Comparison of ENCODE assay signal across 25 cellular contexts in genomic region chr20:13025181-13025580, GRCh38. TPM values are rescaled to one million over a fixed set of nuclear protein-coding genes. Genes with fewer than 3 reads are reported as not detected.
DNase-seq lines count a peak whose midpoint lies in the region; ATAC-seq, FAIRE-seq and TF ChIP-seq lines count a peak whose summit lies in the region.
"Had no signal": no experiment of that assay in that cellular context is flagged by ENCODE, and none has a peak within 500 bp of the region (broad histone marks: within the 10 kb centered on the region; RNA-seq: fewer than 3 reads in every experiment).

No MANE protein-coding gene starts in this region.

- H3K9ac ChIP-seq in HepG2 (ENCODE audit: insufficient read depth, low read depth, low read length) (no peak overlapping the region), keratinocyte (ENCODE audit: control insufficient read depth, extremely low read depth, insufficient read depth, low read length) (no peak overlapping the region)
- H3K9ac ChIP-seq: BLaER1 treated with 17β-estradiol and CSF1 and Interleukin-3, amounts not matched to agents 10 nM and 100 nM had no signal

- H3K9me1 ChIP-seq in keratinocyte (ENCODE audit: control insufficient read depth, extremely low read depth, insufficient read depth, low read length), result no peaks in the 10 kb centered on the region

- peaks cover 30% of the 10 kb centered on the region for H3K4me1 ChIP-seq in HepG2 (ENCODE audit: insufficient read depth, low read length)
- H3K4me1 ChIP-seq in right lobe of liver, result no peaks in the 10 kb centered on the region
- peaks cover 43% of the 10 kb centered on the region for H3K4me1 ChIP-seq in keratinocyte (ENCODE audit: control insufficient read depth, extremely low read depth, insufficient read depth, low read length)
- no peaks in the 10 kb centered on the region for H3K4me1 ChIP-seq in small intestine (ENCODE audit: control insufficient read depth in 2 of 2, insufficient read depth in 1 of 2, low read depth in 1 of 2, low read length in 1 of 2)
- H3K4me1 ChIP-seq: BE2C, HAP-1 had no signal

- no peak for TF ChIP-seq CTCF in HepG2 (CRISPR knock-in tag; IDR thresholded peaks at IDR 0.05)
- no peak for TF ChIP-seq CTCF in right lobe of liver (IDR thresholded peaks at IDR 0.05)
- TF ChIP-seq CTCF in keratinocyte (optimal IDR thresholded peaks at IDR 0.05 in 1 of 3, IDR thresholded peaks at IDR 0.05 in 1 of 3, conservative IDR thresholded peaks at IDR 0.05 in 1 of 3; ENCODE audit: extremely low read depth in 1 of 3, insufficient read depth in 2 of 3, low read length in 3 of 3), result no peak

- H4K20me1 ChIP-seq in HepG2 (ENCODE audit: insufficient read depth, low read length) (no peaks in the 10 kb centered on the region), keratinocyte (ENCODE audit: control insufficient read depth, extremely low read depth, insufficient read depth, low read length) (no peaks in the 10 kb centered on the region)
- H4K20me1 ChIP-seq: BLaER1 treated with 17β-estradiol and CSF1 and Interleukin-3, amounts not matched to agents 10 nM and 100 nM had no signal

- dilution Hi-C loops in keratinocyte (cut with MboI; ENCODE audit: extremely low pct_ligation_motif_present, low sequenced_read_pairs), result no loop called here

- CTCF ChIA-PET in HepG2 (lab: Yijun Ruan, JAX; ENCODE audit: low intra/inter-chr PET ratio, low total read pairs), result no interaction called here

- no peak for FAIRE-seq in HepG2 (lab: Jason Lieb, UNC)
- peak; percentile 13 for FAIRE-seq in keratinocyte (lab: Jason Lieb, UNC)
- no peak for FAIRE-seq in small intestine (lab: Jason Lieb, UNC)
- FAIRE-seq: A204.1, D721Med, GM12878, GM19239 had no signal

- intact Hi-C loops in HepG2 (cut with micrococcal nuclease; ENCODE audit: unreplicated experiment) (no loop called here), right lobe of liver (cut with DNase I) (no loop called here)

- H3K36me3 ChIP-seq in HepG2 (replicated peaks in 1 of 2; ENCODE audit: control insufficient read depth in 1 of 2, insufficient read depth in 2 of 2, low read length in 2 of 2) (peaks cover 8 to 53% of the 10 kb centered on the region in 2 experiments), right lobe of liver (no peaks in the 10 kb centered on the region), keratinocyte (ENCODE audit: control insufficient read depth in 2 of 2, extremely low read depth in 1 of 2, insufficient read depth in 2 of 2, low read length in 2 of 2) (peaks cover 0 to 5% of the 10 kb centered on the region in 2 experiments), small intestine (ENCODE audit: control insufficient read depth in 2 of 2, insufficient read depth in 2 of 2, low read length in 2 of 2) (no peaks in the 10 kb centered on the region), H7 (replicated peaks; ENCODE audit: control insufficient read depth, insufficient read depth, low read length) (no peaks in the 10 kb centered on the region)
- H3K36me3 ChIP-seq: BE2C, HAP-1 had no signal

- no peak for TF ChIP-seq RAD21 in HepG2 (CRISPR knock-in tag; IDR thresholded peaks at IDR 0.05)

- H3K27ac ChIP-seq in HepG2 (ENCODE audit: extremely low read length, insufficient read depth, low read length), result no peak overlapping the region
- H3K27ac ChIP-seq in right lobe of liver, result no peak overlapping the region
- no peak overlapping the region for H3K27ac ChIP-seq in keratinocyte (ENCODE audit: control insufficient read depth, insufficient read depth, low read length)
- no peak overlapping the region for H3K27ac ChIP-seq in small intestine (ENCODE audit: low read depth in 1 of 2, low read length in 1 of 2)
- H3K27ac ChIP-seq: 22Rv1; BLaER1 treated with 17β-estradiol and CSF1 and Interleukin-3, amounts not matched to agents 10 nM and 100 nM had no signal

- no peak overlapping the region for H2AFZ ChIP-seq in HepG2 (ENCODE audit: low read length)
- no peak overlapping the region for H2AFZ ChIP-seq in keratinocyte (ENCODE audit: control insufficient read depth, low read length)
- H2AFZ ChIP-seq: GM23338 had no signal

- no peak overlapping the region for H3K4me2 ChIP-seq in HepG2 (ENCODE audit: low read depth, low read length)
- H3K4me2 ChIP-seq in keratinocyte (ENCODE audit: control insufficient read depth, extremely low read depth, insufficient read depth, low read depth, low read length), result peak overlapping the region; percentile 4
- H3K4me2 ChIP-seq: BLaER1 treated with 17β-estradiol and CSF1 and Interleukin-3, amounts not matched to agents 10 nM and 100 nM; GM23338 had no signal

- TF ChIP-seq EP300 in HepG2 (IDR thresholded peaks at IDR 0.05; ENCODE audit: low read depth in 2 of 2, low read length in 2 of 2) (no peak), HepG2 (CRISPR knock-in tag; IDR thresholded peaks at IDR 0.05; ENCODE audit: borderline replicate concordance) (no peak)

- H3K79me2 ChIP-seq in HepG2 (ENCODE audit: insufficient read depth, low read length), result no peaks in the 10 kb centered on the region
- H3K79me2 ChIP-seq in keratinocyte (ENCODE audit: control insufficient read depth, insufficient read depth, low read length), result no peaks in the 10 kb centered on the region

- POLR2A ChIA-PET in HepG2 (lab: Yijun Ruan, JAX), result no interaction called here

- H3K9me3 ChIP-seq in HepG2 (ENCODE audit: low read length) (peaks cover 16% of the 10 kb centered on the region), right lobe of liver (no peaks in the 10 kb centered on the region), keratinocyte (ENCODE audit: control insufficient read depth, low read depth, low read length) (peaks cover 7% of the 10 kb centered on the region), small intestine (ENCODE audit: control insufficient read depth, low read depth) (no peaks in the 10 kb centered on the region)
- H3K9me3 ChIP-seq: BE2C, HAP-1 had no signal

- no peak overlapping the region for H3K4me3 ChIP-seq in HepG2 (replicated peaks in 1 of 3; ENCODE audit: insufficient read depth in 1 of 3, low read depth in 2 of 3, low read length in 3 of 3)
- no peak overlapping the region for H3K4me3 ChIP-seq in right lobe of liver
- no peak overlapping the region for H3K4me3 ChIP-seq in keratinocyte (ENCODE audit: control insufficient read depth in 2 of 3, extremely low read depth in 1 of 3, insufficient read depth in 2 of 3, low read depth in 1 of 3, low read length in 3 of 3)
- H3K4me3 ChIP-seq in small intestine (ENCODE audit: low read depth in 1 of 2, low read length in 2 of 2), result no peak overlapping the region
- no peak overlapping the region for H3K4me3 ChIP-seq in H7 (ENCODE audit: insufficient read depth, low read depth, low read length)
- H3K4me3 ChIP-seq: BLaER1 treated with 17β-estradiol and CSF1 and Interleukin-3, amounts not matched to agents 10 nM and 100 nM; GM12878; GM23338; HAP-1 had no signal

- TF ChIP-seq POLR2A in HepG2 (IDR thresholded peaks at IDR 0.05; ENCODE audit: insufficient read depth in 1 of 2, low read depth in 2 of 2, low read length in 2 of 2), result no peak
- no peak for TF ChIP-seq POLR2A in right lobe of liver (IDR thresholded peaks at IDR 0.05)

- ATAC-seq in HepG2 (no peak), right lobe of liver (no peak), GM19328 (IDR thresholded peaks at IDR 0.05; ENCODE audit: unreplicated experiment) (no peak)
- ATAC-seq: GM12878, GM23338 had no signal

- H3K27me3 ChIP-seq in HepG2 (ENCODE audit: control insufficient read depth in 1 of 2, insufficient read depth in 2 of 2, low read length in 2 of 2), result no peaks in the 10 kb centered on the region
- H3K27me3 ChIP-seq in right lobe of liver, result no peaks in the 10 kb centered on the region
- H3K27me3 ChIP-seq in keratinocyte (ENCODE audit: control insufficient read depth, extremely low read depth, insufficient read depth, low read length), result no peaks in the 10 kb centered on the region
- H3K27me3 ChIP-seq in small intestine (ENCODE audit: control insufficient read depth in 2 of 2, insufficient read depth in 2 of 2, low read length in 2 of 2), result no peaks in the 10 kb centered on the region
- no peaks in the 10 kb centered on the region for H3K27me3 ChIP-seq in H7 (ENCODE audit: control insufficient read depth, insufficient read depth, low read length)
- H3K27me3 ChIP-seq: BE2C; BLaER1 treated with 17β-estradiol and CSF1 and Interleukin-3, amounts not matched to agents 10 nM and 100 nM had no signal

- WGBS in HepG2 (ENCODE audit: low lambda C conversion rate), result 100% methylated on average over 1 of the region's 1 CpG
- 89% methylated on average over 1 of the region's 1 CpG for WGBS in right lobe of liver (ENCODE audit: insufficient coverage, low coverage, low lambda C conversion rate, missing lambda C conversion rate)
- WGBS in small intestine, 3 donors, result 73 to 85% (median 80%) methylated on average over 1 of the region's 1 CpG

- BruUV-seq in HepG2 (replicated peaks; lab: Mats Ljungman, UMichigan), result no TSS peak

- in situ Hi-C loops in HepG2 (cut with HindIII; ENCODE audit: extremely low pct_ligation_motif_present, low pct_unique_long_range_greater_than_20kb), result no loop called here

- DNase-seq in HepG2 (ENCODE audit: low spot score), result no peak
- DNase-seq in right lobe of liver, result no peak
- DNase-seq in keratinocyte (ENCODE audit: low read depth, low spot score), result no peak
- peak; percentile 10 for DNase-seq in small intestine
- DNase-seq in HuH-7.5 (ENCODE audit: low spot score), result no peak
- DNase-seq in H7, result no peak
- DNase-seq: AML-193; BE2C; CD4-positive, alpha-beta T cell; CD8-positive, alpha-beta memory T cell; DMS 273 treated with DMSO at 0.1 percent for 48 hours; DMS79; EL; GDM1; HFFc6 had no signal

RNA-seq across cellular contexts. Expression of gene SPTLC3, which starts 16.4 kb away (rescaled TPM):
- total RNA-seq in HepG2 (2016; rRNA removed; fragmentation: Illumina TruSeq; extraction: Trizol), result 83.7 and 95.6 TPM in 2 replicates
- 5.7 and 7.4 TPM in 2 replicates for total RNA-seq in HepG2 (2016; cell fraction: cytosol; rRNA removed; fragmentation: Illumina TruSeq; extraction: Trizol; ENCODE audit: low read depth)
- total RNA-seq in HepG2 (2016; cell fraction: insoluble cytoplasmic fraction; rRNA removed; fragmentation: Illumina TruSeq; extraction: Trizol), result 84.1 and 87.4 TPM in 2 replicates
- total RNA-seq in HepG2 (2016; cell fraction: membrane; rRNA removed; fragmentation: Illumina TruSeq; extraction: Trizol), result 27.3 and 28.3 TPM in 2 replicates
- total RNA-seq in HepG2 (2016; cell fraction: nucleus; rRNA removed; fragmentation: Illumina TruSeq; extraction: Trizol), result 151 and 157 TPM in 2 replicates
- 13.0 and 20.5 TPM in 2 replicates for polyA plus RNA-seq in HepG2 (2011; rRNA removed)
- polyA plus RNA-seq in HepG2 (2011; cell fraction: cytosol; rRNA removed), result 8.5 and 11.9 TPM in 2 replicates
- 9.9 and 12.6 TPM in 2 replicates for polyA plus RNA-seq in HepG2 (2011; cell fraction: nucleus; rRNA removed)
- 18.7 and 45.9 TPM in 2 replicates for polyA plus RNA-seq in HepG2 (2012)
- 3.5 and 3.8 TPM in 2 replicates for polyA plus RNA-seq in HepG2 (2016; cell fraction: cytosol; fragmentation: Illumina TruSeq; extraction: Trizol; ENCODE audit: low read depth)
- polyA plus RNA-seq in HepG2 (2016; cell fraction: insoluble cytoplasmic fraction; fragmentation: Illumina TruSeq; extraction: Trizol; ENCODE audit: low read depth), result 37.0 and 39.6 TPM in 2 replicates
- polyA plus RNA-seq in HepG2 (2016; cell fraction: membrane; fragmentation: Illumina TruSeq; extraction: Trizol; ENCODE audit: low read depth), result 8.8 and 10.3 TPM in 2 replicates
- 45.3 and 58.4 TPM in 2 replicates for polyA plus RNA-seq in HepG2 (2016; cell fraction: nucleus; fragmentation: Illumina TruSeq; extraction: Trizol; ENCODE audit: insufficient read depth, low read depth)
- polyA minus RNA-seq in HepG2 (2011; rRNA and poly(A)+ RNA removed; ENCODE audit: low replicate concordance), result 0.09 and 18.0 TPM in 2 replicates
- polyA minus RNA-seq in HepG2 (2011; cell fraction: cytosol; rRNA and poly(A)+ RNA removed), result 14.0 and 19.8 TPM in 2 replicates
- 91.3 and 96.6 TPM in 2 replicates for polyA minus RNA-seq in HepG2 (2011; cell fraction: nucleus; rRNA and poly(A)+ RNA removed)
- total RNA-seq in right lobe of liver, result 10 to 100 TPM; 16.4 to 25.6 (median 24.8) TPM
- 6.5 to 11.4 TPM (median 10.0 TPM) in 3 replicates for polyA plus RNA-seq in keratinocyte
- polyA plus RNA-seq in keratinocyte (2011; ENCODE audit: low read depth), result 118 TPM
- 4.4 and 6.6 TPM in 2 replicates for polyA plus RNA-seq in keratinocyte (2011; cell fraction: cytosol; rRNA removed)
- 13.1 and 15.3 TPM in 2 replicates for polyA plus RNA-seq in keratinocyte (2011; cell fraction: nucleus; rRNA removed)
- polyA plus RNA-seq in keratinocyte (2012; ENCODE audit: low replicate concordance), result 6.8 and 38.7 TPM in 2 replicates
- polyA minus RNA-seq in keratinocyte, result 1.8 to 14.7 TPM (median 9.0 TPM) in 3 replicates
- polyA minus RNA-seq in keratinocyte (2011; cell fraction: cytosol; rRNA and poly(A)+ RNA removed), result 2.9 TPM
- 9.0 and 27.8 TPM in 2 replicates for polyA minus RNA-seq in keratinocyte (2011; cell fraction: nucleus; rRNA and poly(A)+ RNA removed)
- polyA plus RNA-seq in small intestine, result 1 to 10 TPM; 4.3 to 6.0 (median 5.6) TPM
- total RNA-seq in H7 (2014; rRNA removed; shearing (Covaris generic)), result under 0.01 and 2.3 TPM in 2 replicates
- total RNA-seq: CD8-positive, alpha-beta memory T cell; HFFc6 had no signal
- polyA plus RNA-seq: CD14-positive monocyte had no signal
